In genomic region chr11:3652514-3652913, GRCh38 we compare ENCODE assay signal across 4 cellular contexts. TPM values are rescaled to one million over a fixed set of nuclear protein-coding genes. Genes with fewer than 3 reads are reported as not detected.
"Had no signal": no experiment of that assay in that cellular context is flagged by ENCODE, and none has a peak within 500 bp of the region (broad histone marks: within the 10 kb centered on the region; RNA-seq: fewer than 3 reads in every experiment).

No MANE protein-coding gene starts in this region.

RNA-seq across cellular contexts. Expression of gene ART1, which starts 7.6 kb away (rescaled TPM):
- total RNA-seq: LHCN-M2, M059J, MCF 10A, NCI-H460 had no signal

RNA-seq across cellular contexts. Expression of gene ART5, which starts 10.7 kb away (rescaled TPM):
- total RNA-seq: M059J, MCF 10A, NCI-H460 had no signal
